In genomic region chr11:65128182-65129145, GRCh38 we compare ENCODE assay signal across 26 cellular contexts. TPM values are rescaled to one million over a fixed set of nuclear protein-coding genes. Genes with fewer than 3 reads are reported as not detected.
DNase-seq lines count a peak whose midpoint lies in the region; ATAC-seq, FAIRE-seq and TF ChIP-seq lines count a peak whose summit lies in the region.
"Had no signal": no experiment of that assay in that cellular context is flagged by ENCODE, and none has a peak within 500 bp of the region (broad histone marks: within the 10 kb centered on the region; RNA-seq: fewer than 3 reads in every experiment).

No MANE protein-coding gene starts in this region.

- H3K4me3 ChIP-seq in OCI-LY3 (ENCODE audit: low read length) (no peak overlapping the region), small intestine (ENCODE audit: low read depth in 1 of 2, low read length in 2 of 2) (no peak overlapping the region)
- H3K4me3 ChIP-seq: A549, esophagus muscularis mucosa, gastroesophageal sphincter had no signal

- no peak for DNase-seq in activated naive CD4-positive, alpha-beta T cell treated with anti-CD3 and anti-CD28 coated beads for 36 hours
- no peak for DNase-seq in activated naive CD4-positive, alpha-beta T cell (lab: John Stamatoyannopoulos, UW)
- DNase-seq in chondrocyte (ENCODE audit: low spot score) (peak; percentile 93), RCC 7860 (ENCODE audit: low spot score) (no peak), small intestine (no peak), hypothalamus (lab: John Stamatoyannopoulos, UW) (no peak)
- no peak for DNase-seq in stimulated activated naive B cell treated with anti-CD40 and anti-IgM and Interleukin-4, amounts not matched to agents 10 μg/mL and 1 μg/mL and 100 μg/mL, for 72 hours
- DNase-seq: activated CD4-positive, CD25-positive, alpha-beta regulatory T cell treated with anti-CD3 and anti-CD28 coated beads, Interleukin-2, amount 50 U/mL, for 72 hours; anterior cingulate cortex; caudate nucleus; KG1; kidney; mammary epithelial cell; MV-4-11; NCI-H2029; NCI-H345; nucleus accumbens; retina; SK-N-SH had no signal

- no peaks in the 10 kb centered on the region for H3K27me3 ChIP-seq in OCI-LY3 (ENCODE audit: low read depth, low read length)
- H3K27me3 ChIP-seq in small intestine (ENCODE audit: control insufficient read depth in 2 of 2, insufficient read depth in 2 of 2, low read length in 2 of 2) = no peaks in the 10 kb centered on the region
- H3K27me3 ChIP-seq: esophagus muscularis mucosa, gastroesophageal sphincter had no signal

- peaks cover 31% of the 10 kb centered on the region for H3K4me1 ChIP-seq in OCI-LY3 (ENCODE audit: low read length)
- H3K4me1 ChIP-seq in small intestine (ENCODE audit: control insufficient read depth in 2 of 2, insufficient read depth in 1 of 2, low read depth in 1 of 2, low read length in 1 of 2) = peaks cover 0 to 4% of the 10 kb centered on the region in 2 donors

- H3K9ac ChIP-seq in OCI-LY3 (ENCODE audit: low read length) = no peak overlapping the region
- H3K9ac ChIP-seq: SK-N-SH had no signal

- H3K9me3 ChIP-seq in OCI-LY3 (ENCODE audit: insufficient read depth, low read length) (no peaks in the 10 kb centered on the region), small intestine (ENCODE audit: control insufficient read depth, low read depth) (no peaks in the 10 kb centered on the region)
- H3K9me3 ChIP-seq: A549, esophagus muscularis mucosa, gastroesophageal sphincter, SK-N-SH had no signal

- H3K27ac ChIP-seq in OCI-LY3 (ENCODE audit: low read length) (peak overlapping the region; percentile 20; the same call in 1 of the 2 replicates), small intestine (ENCODE audit: low read depth in 1 of 2, low read length in 1 of 2) (no peak overlapping the region)
- H3K27ac ChIP-seq: A549, C4-2B, esophagus muscularis mucosa, gastroesophageal sphincter had no signal

- no peak overlapping the region for H3K4me3 Mint-ChIP-seq in activated naive CD4-positive, alpha-beta T cell treated with anti-CD3 and anti-CD28 coated beads for 36 hours
- H3K4me3 Mint-ChIP-seq in chondrocyte (ENCODE audit: unreplicated experiment) = no peak overlapping the region
- no peak overlapping the region for H3K4me3 Mint-ChIP-seq in stimulated activated naive B cell treated with anti-CD40 and anti-IgM and Interleukin-4, amounts not matched to agents 10 μg/mL and 1 μg/mL and 100 μg/mL, for 72 hours

- no peaks in the 10 kb centered on the region for H4K20me1 ChIP-seq in OCI-LY3 (ENCODE audit: insufficient read depth, low read length)

- H3K36me3 ChIP-seq in OCI-LY3 (replicated peaks; ENCODE audit: low read depth, low read length) (peaks cover 69% of the 10 kb centered on the region), small intestine (ENCODE audit: control insufficient read depth in 2 of 2, insufficient read depth in 2 of 2, low read length in 2 of 2) (peaks cover 22 to 37% of the 10 kb centered on the region in 2 donors)

- peaks cover 11% of the 10 kb centered on the region for H3K36me3 Mint-ChIP-seq in activated naive CD4-positive, alpha-beta T cell treated with anti-CD3 and anti-CD28 coated beads for 36 hours (ENCODE audit: low read depth)
- H3K36me3 Mint-ChIP-seq in chondrocyte (ENCODE audit: low read depth) = peaks cover 10% of the 10 kb centered on the region
- peaks cover 62 to 80% of the 10 kb centered on the region in 2 donors for H3K36me3 Mint-ChIP-seq in stimulated activated naive B cell treated with anti-CD40 and anti-IgM and Interleukin-4, amounts not matched to agents 10 μg/mL and 1 μg/mL and 100 μg/mL, for 72 hours

- FAIRE-seq in RCC 7860 (lab: Jason Lieb, UNC) (no peak), small intestine (lab: Jason Lieb, UNC) (no peak)
- FAIRE-seq: A549, kidney, urothelium cell line had no signal

- H3K4me1 Mint-ChIP-seq in activated naive CD4-positive, alpha-beta T cell treated with anti-CD3 and anti-CD28 coated beads for 36 hours (ENCODE audit: low read depth) = peaks cover 24% of the 10 kb centered on the region
- H3K4me1 Mint-ChIP-seq in chondrocyte (ENCODE audit: low read depth) = peaks cover 15% of the 10 kb centered on the region
- peaks cover 55 to 89% of the 10 kb centered on the region in 2 donors for H3K4me1 Mint-ChIP-seq in stimulated activated naive B cell treated with anti-CD40 and anti-IgM and Interleukin-4, amounts not matched to agents 10 μg/mL and 1 μg/mL and 100 μg/mL, for 72 hours

- intact Hi-C loops in activated naive CD4-positive, alpha-beta T cell treated with anti-CD3 and anti-CD28 coated beads for 36 hours (cut with micrococcal nuclease) = no loop called here

- no peak overlapping the region for H2AFZ ChIP-seq in OCI-LY3 (ENCODE audit: low read depth, low read length)

- H3K9me3 Mint-ChIP-seq in activated naive CD4-positive, alpha-beta T cell treated with anti-CD3 and anti-CD28 coated beads for 36 hours = no peaks in the 10 kb centered on the region
- no peaks in the 10 kb centered on the region for H3K9me3 Mint-ChIP-seq in chondrocyte (ENCODE audit: low read depth)
- no peaks in the 10 kb centered on the region for H3K9me3 Mint-ChIP-seq in stimulated activated naive B cell treated with anti-CD40 and anti-IgM and Interleukin-4, amounts not matched to agents 10 μg/mL and 1 μg/mL and 100 μg/mL, for 72 hours
- H3K9me3 Mint-ChIP-seq: activated T-helper 2 cell treated with anti-CD3 and anti-CD28 coated beads, Interferon-gamma antibody, Interleukin-2, Interleukin-4, amounts not matched to agents 10 μg/mL and 5 μg/mL and 100 μg/mL, durations not matched to agents 14 hours and 24 hours and 36 hours had no signal

- peaks cover 45% of the 10 kb centered on the region for H3K79me2 ChIP-seq in OCI-LY3 (ENCODE audit: low read length)

- no peak for ATAC-seq in stimulated activated naive B cell treated with anti-CD40 and anti-IgM and Interleukin-4, amounts not matched to agents 10 μg/mL and 1 μg/mL and 100 μg/mL, for 72 hours (replicated peaks)
- ATAC-seq: A549, gastroesophageal sphincter had no signal

- 85 to 89% (median 86%) methylated on average over 15 of the region's 15 CpGs for WGBS in small intestine, 3 donors

- TF ChIP-seq CTCF in OCI-LY3 (IDR thresholded peaks at IDR 0.05; ENCODE audit: low read depth, low read length) = no peak
- no peak for TF ChIP-seq CTCF in chondrocyte (IDR thresholded peaks at IDR 0.05)

- H3K27me3 Mint-ChIP-seq in activated naive CD4-positive, alpha-beta T cell treated with anti-CD3 and anti-CD28 coated beads for 36 hours (ENCODE audit: low read depth) = no peaks in the 10 kb centered on the region
- no peaks in the 10 kb centered on the region for H3K27me3 Mint-ChIP-seq in chondrocyte (ENCODE audit: low read depth)
- no peaks in the 10 kb centered on the region for H3K27me3 Mint-ChIP-seq in stimulated activated naive B cell treated with anti-CD40 and anti-IgM and Interleukin-4, amounts not matched to agents 10 μg/mL and 1 μg/mL and 100 μg/mL, for 72 hours

- CTCF ChIA-PET in activated naive CD4-positive, alpha-beta T cell treated with anti-CD3 and anti-CD28 coated beads for 36 hours (lab: Charles Lee) = no interaction called here

- H3K27ac Mint-ChIP-seq in activated naive CD4-positive, alpha-beta T cell treated with anti-CD3 and anti-CD28 coated beads for 36 hours = peak overlapping the region; percentile 36
- H3K27ac Mint-ChIP-seq in chondrocyte (ENCODE audit: unreplicated experiment) = peak overlapping the region; percentile 17
- H3K27ac Mint-ChIP-seq in stimulated activated naive B cell treated with anti-CD40 and anti-IgM and Interleukin-4, amounts not matched to agents 10 μg/mL and 1 μg/mL and 100 μg/mL, for 72 hours = peak overlapping the region; percentile 79
- H3K27ac Mint-ChIP-seq: activated T-helper 2 cell treated with anti-CD3 and anti-CD28 coated beads, Interferon-gamma antibody, Interleukin-2, Interleukin-4, amounts not matched to agents 10 μg/mL and 5 μg/mL and 100 μg/mL, durations not matched to agents 14 hours and 24 hours and 36 hours had no signal

- no peak overlapping the region for H3K4me2 ChIP-seq in OCI-LY3 (ENCODE audit: low read length)
- H3K4me2 ChIP-seq: A549, SK-N-SH had no signal

RNA-seq across cellular contexts. Expression of gene SYVN1, which starts 5.9 kb away (rescaled TPM):
- total RNA-seq in activated naive CD4-positive, alpha-beta T cell treated with anti-CD3 and anti-CD28 coated beads for 36 hours = 10 to 100 TPM; 19.0 to 19.2 TPM
- total RNA-seq in chondrocyte = 47.5 to 53.5 TPM (median 49.2 TPM) in 3 replicates
- polyA plus RNA-seq in small intestine = 10 to 100 TPM; 10.5 to 26.7 (median 12.3) TPM

RNA-seq across cellular contexts. Expression of gene MRPL49, which starts 6.3 kb away (rescaled TPM):
- total RNA-seq in activated naive CD4-positive, alpha-beta T cell treated with anti-CD3 and anti-CD28 coated beads for 36 hours = 10 to 100 TPM; 49.3 to 51.6 TPM
- total RNA-seq in chondrocyte = 37.2 to 43.2 TPM (median 40.5 TPM) in 3 replicates
- polyA plus RNA-seq in small intestine = 10 to 100 TPM; 45.6 to 65.7 (median 55.7) TPM

RNA-seq across cellular contexts. Expression of gene FAU, which starts 6.5 kb away (rescaled TPM):
- total RNA-seq in activated naive CD4-positive, alpha-beta T cell treated with anti-CD3 and anti-CD28 coated beads for 36 hours = 1,000 to 10,000 TPM; 1,272 to 1,294 TPM
- total RNA-seq in chondrocyte = 506 to 669 TPM (median 519 TPM) in 3 replicates
- polyA plus RNA-seq in small intestine = 1,000 to 10,000 TPM in 2 of 3 donors, 100 to 1,000 TPM in 1; 960 to 1,177 (median 1,141) TPM

RNA-seq across cellular contexts. Expression of gene ZNHIT2, which starts 11.0 kb away (rescaled TPM):
- 1 to 10 TPM; 5.6 to 6.1 TPM for total RNA-seq in activated naive CD4-positive, alpha-beta T cell treated with anti-CD3 and anti-CD28 coated beads for 36 hours
- 7.9 to 8.7 TPM (median 7.9 TPM) in 3 replicates for total RNA-seq in chondrocyte
- 10 to 100 TPM; 13.0 to 13.6 (median 13.0) TPM for polyA plus RNA-seq in small intestine

RNA-seq across cellular contexts. Expression of gene TM7SF2, which starts 16.8 kb away (rescaled TPM):
- 10 to 100 TPM; 10.9 to 11.9 TPM for total RNA-seq in activated naive CD4-positive, alpha-beta T cell treated with anti-CD3 and anti-CD28 coated beads for 36 hours
- total RNA-seq in chondrocyte = 10.3 to 14.4 TPM (median 10.7 TPM) in 3 replicates
- 10 to 100 TPM; 21.1 to 40.7 (median 40.0) TPM for polyA plus RNA-seq in small intestine

Comparison
In these comparisons a context has a peak if more than half of its experiments do, and no peak if none do; other contexts are left out.
1. H3K27ac Mint-ChIP-seq: peak in every context shown above with its lines; median percentile 79 in stimulated activated naive B cell treated with anti-CD40 and anti-IgM and Interleukin-4, amounts not matched to agents 10 μg/mL and 1 μg/mL and 100 μg/mL, for 72 hours; 36 in activated naive CD4-positive, alpha-beta T cell treated with anti-CD3 and anti-CD28 coated beads for 36 hours; 17 in chondrocyte.